Comparison of ENCODE assay signal across 18 cellular contexts in the genomic region with DNA sequence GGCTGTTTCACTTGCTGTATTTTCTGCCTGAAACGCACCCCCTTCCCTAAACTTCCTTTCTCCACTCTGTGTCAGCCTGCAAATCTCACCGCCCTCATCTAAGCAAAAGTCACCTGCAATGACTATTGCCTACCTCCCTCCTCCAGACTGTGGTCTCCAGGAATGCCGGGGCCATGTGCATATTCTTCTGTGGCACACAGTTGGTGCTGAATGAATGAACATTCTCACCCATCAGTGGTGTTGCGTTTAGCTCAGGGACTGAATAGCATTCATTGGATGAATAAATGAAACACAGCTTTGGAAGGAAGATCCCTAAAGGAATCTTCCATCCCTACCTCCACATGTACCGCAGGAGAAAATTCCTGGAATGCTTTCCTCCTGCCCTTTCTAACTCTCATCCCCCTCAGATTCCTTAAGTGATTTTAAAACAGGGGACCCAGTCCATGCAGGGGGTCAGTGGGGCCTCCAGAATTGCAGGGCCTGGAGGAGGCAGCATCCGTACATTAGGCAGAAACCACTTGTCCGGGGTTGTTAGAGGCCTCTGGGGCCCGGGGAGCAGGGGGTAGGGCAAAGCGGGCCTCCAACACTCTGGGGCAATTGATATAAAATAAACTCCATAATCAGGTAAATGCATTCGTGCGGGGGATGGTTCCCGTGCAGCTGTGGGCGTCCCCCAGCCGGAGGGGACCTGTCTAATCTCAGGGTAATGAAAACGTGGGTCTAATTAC.
"Had no signal": no experiment of that assay in that cellular context is flagged by ENCODE, and none has a peak within 500 bp of the region (broad histone marks: within the 10 kb centered on the region; RNA-seq: fewer than 3 reads in every experiment).

No MANE protein-coding gene starts in this region.

- H3K4me1 Mint-ChIP-seq: stimulated activated effector memory CD8-positive, alpha-beta T cell treated with anti-CD3 and anti-CD28 coated beads, Interleukin-12 subunit alpha, Interleukin-12 subunit beta, amount 100 ng/mL, for 72 hours had no signal

- H3K27ac Mint-ChIP-seq: naive thymus-derived CD4-positive, alpha-beta T cell; progenitor cell of endocrine pancreas; stimulated activated effector memory CD8-positive, alpha-beta T cell treated with anti-CD3 and anti-CD28 coated beads, Interleukin-12 subunit alpha, Interleukin-12 subunit beta, amount 100 ng/mL, for 72 hours; type B pancreatic cell had no signal

- H3K4me1 ChIP-seq: pancreas had no signal

- H3K36me3 ChIP-seq: heart left ventricle, pancreas, suprapubic skin, thyroid gland had no signal

- H3K27ac ChIP-seq: heart left ventricle, pancreas, suprapubic skin, thyroid gland had no signal

- H3K9me3 ChIP-seq: heart left ventricle, pancreas, suprapubic skin, thyroid gland had no signal

- H3K27me3 ChIP-seq: heart left ventricle, pancreas, suprapubic skin, thyroid gland had no signal

- H3K9me3 Mint-ChIP-seq: naive thymus-derived CD4-positive, alpha-beta T cell; stimulated activated effector memory CD8-positive, alpha-beta T cell treated with anti-CD3 and anti-CD28 coated beads, Interleukin-12 subunit alpha, Interleukin-12 subunit beta, amount 100 ng/mL, for 72 hours; type B pancreatic cell had no signal

- H3K4me3 ChIP-seq: heart left ventricle, pancreas, smooth muscle cell, suprapubic skin, thyroid gland had no signal

- H3K4me3 Mint-ChIP-seq: naive thymus-derived CD4-positive, alpha-beta T cell; stimulated activated effector memory CD8-positive, alpha-beta T cell treated with anti-CD3 and anti-CD28 coated beads, Interleukin-12 subunit alpha, Interleukin-12 subunit beta, amount 100 ng/mL, for 72 hours; type B pancreatic cell had no signal

- ATAC-seq: esophagus mucosa; heart left ventricle; naive thymus-derived CD4-positive, alpha-beta T cell; pancreas; right cardiac atrium; stimulated activated effector memory CD8-positive, alpha-beta T cell treated with anti-CD3 and anti-CD28 coated beads, Interleukin-12 subunit alpha, Interleukin-12 subunit beta, amount 100 ng/mL, for 72 hours; stimulated activated naive CD8-positive, alpha-beta T cell treated with anti-CD3 and anti-CD28 coated beads, Interleukin-15, Interleukin-2, amounts not matched to agents 100 U/mL and 50 U/mL, for 24 hours had no signal

- DNase-seq: effector memory CD4-positive, alpha-beta T cell; heart left ventricle; hippocampal formation; kidney glomerular epithelial cell; naive thymus-derived CD4-positive, alpha-beta T cell; nucleus accumbens; pancreas; right cardiac atrium; stimulated activated CD4-positive, alpha-beta T cell treated with anti-CD3 and anti-CD28 coated beads, Interleukin-4, amount 100 ng/mL, for 1 hour; stimulated activated CD8-positive, alpha-beta memory T cell treated with anti-CD3 and anti-CD28 coated beads, Interleukin-4, amount 100 ng/mL, for 48 hours; stimulated activated naive CD8-positive, alpha-beta T cell treated with anti-CD3 and anti-CD28 coated beads, Interleukin-15, Interleukin-2, amounts not matched to agents 100 U/mL and 50 U/mL, for 24 hours; thyroid gland had no signal

- H3K4me2 ChIP-seq: smooth muscle cell had no signal

- H3K36me3 Mint-ChIP-seq: naive thymus-derived CD4-positive, alpha-beta T cell; stimulated activated effector memory CD8-positive, alpha-beta T cell treated with anti-CD3 and anti-CD28 coated beads, Interleukin-12 subunit alpha, Interleukin-12 subunit beta, amount 100 ng/mL, for 72 hours; type B pancreatic cell had no signal
